ENCODE assay signal across 1 cellular context in the genomic region with DNA sequence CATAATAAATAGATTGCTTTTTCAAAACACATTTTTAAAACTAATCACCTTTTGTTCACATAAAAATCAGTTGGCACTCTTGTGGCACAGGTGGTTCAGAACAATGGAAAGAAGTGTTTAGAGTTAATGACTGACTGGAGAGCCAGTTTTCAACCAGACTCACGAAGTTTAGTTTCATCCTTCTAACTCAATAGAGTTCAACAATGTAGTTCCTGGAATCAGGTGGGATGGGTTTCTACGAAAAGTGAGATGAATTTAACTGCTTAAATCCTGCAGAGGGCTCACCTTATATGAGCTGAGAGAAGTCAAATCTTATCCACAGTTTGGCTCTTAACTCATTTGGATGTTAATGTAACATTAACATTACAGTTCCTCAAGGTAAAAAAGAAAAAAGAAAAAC.
TF ChIP-seq lines count a peak whose summit lies in the region.

No MANE protein-coding gene starts in this region.

TF ChIP-seq in SK-N-SH, 30 proteins besides CTCF, POLR2A, EP300 and RAD21:
- no peak for TF ChIP-seq GABPA (IDR thresholded peaks at IDR 0.05; ENCODE audit: low read depth)
- TF ChIP-seq POLR2AphosphoS5 (IDR thresholded peaks at IDR 0.05; ENCODE audit: low read depth, low read length), result no peak
- TF ChIP-seq CHD2 (IDR thresholded peaks at IDR 0.05; ENCODE audit: low read length, partially characterized antibody), result no peak
- no peak for TF ChIP-seq MXI1 (IDR thresholded peaks at IDR 0.05; ENCODE audit: low read depth, low read length)
TF ChIP-seq in SK-N-SH: peak in this region for 0.
